ENCODE assay signal across 10 cellular contexts in genomic region chr15:43299884-43300283, GRCh38. TPM values are rescaled to one million over a fixed set of nuclear protein-coding genes. Genes with fewer than 3 reads are reported as not detected.
"Had no signal": no experiment of that assay in that cellular context is flagged by ENCODE, and none has a peak within 500 bp of the region (broad histone marks: within the 10 kb centered on the region; RNA-seq: fewer than 3 reads in every experiment).

No MANE protein-coding gene starts in this region.

- DNase-seq: IMR-90, KBM-7, KG1 had no signal

- H3K4me1 Mint-ChIP-seq: IgD-negative memory B cell had no signal

- ATAC-seq: HepG2 had no signal

- H3K9me3 Mint-ChIP-seq: IgD-negative memory B cell had no signal

- FAIRE-seq: HepG2, HTR-8/SVneo had no signal

- H3K9ac ChIP-seq: KMS-11 had no signal

- H3K27ac ChIP-seq: HL-60, KMS-11 had no signal

- H3K36me3 Mint-ChIP-seq: IgD-negative memory B cell had no signal

- H3K4me2 ChIP-seq: KMS-11 had no signal

- H3K27ac Mint-ChIP-seq: IgD-negative memory B cell had no signal

RNA-seq across cellular contexts. Expression of gene TGM7, which starts 2.2 kb away (rescaled TPM):
- total RNA-seq: HepG2, HT-29, HT1080, IMR-90 had no signal
- polyA plus RNA-seq: HepG2, IgD-negative memory B cell, IMR-90 had no signal

RNA-seq across cellular contexts. Expression of gene TGM5, which starts 33.2 kb away (rescaled TPM):
- total RNA-seq: HT-29, IMR-90 had no signal
- polyA plus RNA-seq: IgD-negative memory B cell, IMR-90 had no signal
